In the genomic region with DNA sequence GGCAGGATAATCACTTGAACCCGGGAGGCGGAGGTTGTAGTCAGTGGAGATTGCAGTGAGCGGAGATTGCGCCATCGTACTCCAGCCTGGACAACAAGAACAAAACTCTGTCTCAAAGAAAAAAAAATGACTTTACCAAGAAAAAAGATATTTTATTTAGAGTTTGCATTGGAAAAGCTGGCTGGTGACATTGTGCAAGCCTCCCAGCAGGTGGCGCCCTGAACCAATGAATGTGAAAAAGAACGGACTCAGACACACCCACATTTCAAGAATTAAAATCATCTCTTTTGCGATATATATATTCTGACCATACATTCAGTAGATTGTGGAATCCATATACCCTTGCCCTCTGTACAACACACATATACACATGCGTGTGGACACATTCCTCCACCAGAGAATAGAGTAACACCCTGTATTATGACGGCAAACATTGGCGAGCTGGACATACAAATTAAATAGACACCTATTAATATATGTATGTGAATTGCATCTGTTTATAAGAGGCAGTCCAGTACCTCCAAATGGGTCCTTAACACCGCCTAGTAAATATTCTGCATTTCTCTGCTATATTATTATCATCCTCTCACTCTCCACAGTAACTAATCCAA, we compare ENCODE assay signal across 9 cellular contexts. TPM values are rescaled to one million over a fixed set of nuclear protein-coding genes. Genes with fewer than 3 reads are reported as not detected.
DNase-seq lines count a peak whose midpoint lies in the region; ATAC-seq and TF ChIP-seq lines count a peak whose summit lies in the region.
"Had no signal": no experiment of that assay in that cellular context is flagged by ENCODE, and none has a peak within 500 bp of the region (broad histone marks: within the 10 kb centered on the region; RNA-seq: fewer than 3 reads in every experiment).

No MANE protein-coding gene starts in this region.

- H3K36me3 Mint-ChIP-seq in endodermal cell (ENCODE audit: low read depth) (no peaks in the 10 kb centered on the region), mesothelial cell of epicardium (no peaks in the 10 kb centered on the region)

- no peak overlapping the region for H3K27ac ChIP-seq in endodermal cell (ENCODE audit: low read depth, low read length)

- H3K4me1 ChIP-seq in endodermal cell (ENCODE audit: control insufficient read depth, insufficient read depth, low read length) = no peaks in the 10 kb centered on the region

- no peaks in the 10 kb centered on the region for H3K36me3 ChIP-seq in BJ (ENCODE audit: control insufficient read depth, insufficient read depth, low read length)
- H3K36me3 ChIP-seq in endodermal cell (ENCODE audit: control insufficient read depth, insufficient read depth, low read length) = no peaks in the 10 kb centered on the region

- 66 to 75% methylated on average over 5 to 9 of the region's 12 CpGs for WGBS in endodermal cell (ENCODE audit: insufficient coverage in 1 of 2, insufficient read length in 1 of 2), 2 experiments

- H3K27me3 ChIP-seq in BJ (ENCODE audit: control insufficient read depth, insufficient read depth, low read length) (peaks cover 1% of the 10 kb centered on the region; the same call in 1 of the 2 replicates), endodermal cell (ENCODE audit: control insufficient read depth, insufficient read depth, low read length, poor library complexity, severe bottlenecking) (no peaks in the 10 kb centered on the region)

- CTCF ChIA-PET in BJ (lab: Yijun Ruan, JAX) = interaction anchor here (0.6 to 5.0 kb wide), 34 partner anchors 9 to 1219 kb away, joined by 3 to 44 read pairs (median 4); no protein-coding TSS in a partner anchor

- no peaks in the 10 kb centered on the region for H3K9me3 ChIP-seq in endodermal cell (ENCODE audit: control insufficient read depth, low read length)

- POLR2A ChIA-PET in BJ (lab: Charles Lee) = no interaction called here

- no peak overlapping the region for H3K9ac ChIP-seq in endodermal cell (ENCODE audit: extremely low read depth, low read length, poor library complexity, severe bottlenecking)

- H3K9me3 Mint-ChIP-seq in endodermal cell (no peaks in the 10 kb centered on the region), mesothelial cell of epicardium (no peaks in the 10 kb centered on the region)
- H3K9me3 Mint-ChIP-seq: IgD-negative memory B cell had no signal

- no peak overlapping the region for H3K27ac Mint-ChIP-seq in endodermal cell
- no peak overlapping the region for H3K27ac Mint-ChIP-seq in mesothelial cell of epicardium
- H3K27ac Mint-ChIP-seq: IgD-negative memory B cell had no signal

- H3K4me1 Mint-ChIP-seq in endodermal cell (no peaks in the 10 kb centered on the region), mesothelial cell of epicardium (no peaks in the 10 kb centered on the region)

- ATAC-seq in GM19328 (IDR thresholded peaks at IDR 0.05; ENCODE audit: unreplicated experiment) = no peak

- H3K4me3 Mint-ChIP-seq in endodermal cell = no peak overlapping the region
- H3K4me3 Mint-ChIP-seq in mesothelial cell of epicardium = no peak overlapping the region
- H3K4me3 Mint-ChIP-seq: IgD-negative memory B cell had no signal

- H3K27me3 Mint-ChIP-seq in endodermal cell (ENCODE audit: insufficient read depth) (no peaks in the 10 kb centered on the region), mesothelial cell of epicardium (ENCODE audit: low read depth) (peaks cover 2% of the 10 kb centered on the region)
- H3K27me3 Mint-ChIP-seq: IgD-negative memory B cell had no signal

- TF ChIP-seq CTCF in BJ (IDR thresholded peaks at IDR 0.05; ENCODE audit: insufficient read depth, low read depth, low read length) = peak; percentile 93
- peak; percentile 91 for TF ChIP-seq CTCF in endodermal cell (conservative IDR thresholded peaks at IDR 0.05)
- peak; percentile 85 for TF ChIP-seq CTCF in mesothelial cell of epicardium (IDR thresholded peaks at IDR 0.05; ENCODE audit: unreplicated experiment)

- no peak for DNase-seq in BJ (ENCODE audit: low read depth)
- peak; percentile 10 for DNase-seq in GOT3 (lab: John Stamatoyannopoulos, UW)
- DNase-seq in NCI-H82 (lab: John Stamatoyannopoulos, UW) = peak; percentile 79
- DNase-seq in activated CD8-positive, alpha-beta memory T cell treated with anti-CD3 and anti-CD28 coated beads for 1 hour (ENCODE audit: extremely low read depth in 1 of 2, low read depth in 1 of 2) = peak; percentile 14 to 55
- peak; percentile 85 for DNase-seq in endodermal cell
- peak; percentile 54 to 78 for DNase-seq in mesothelial cell of epicardium (ENCODE audit: low spot score in 2 of 2, unreplicated experiment in 2 of 2)
- peak; percentile 43 to 44 for DNase-seq in stimulated activated CD8-positive, alpha-beta memory T cell treated with anti-CD3 and anti-CD28 coated beads, Interleukin-4, amount 100 ng/mL, for 1 hour (ENCODE audit: low read depth in 2 of 2, low spot score in 1 of 2)

- H3K4me3 ChIP-seq in BJ (ENCODE audit: low read depth, low read length) (no peak overlapping the region), endodermal cell (ENCODE audit: low read length) (no peak overlapping the region)

RNA-seq across cellular contexts. Expression of a gene that starts 39.0 kb away (rescaled TPM):
- 0.07 TPM in 1 of 2 replicates, not detected in the other for polyA plus RNA-seq in BJ (2011; rRNA removed)
- 0.14 TPM in 1 of 2 replicates, not detected in the other for polyA minus RNA-seq in BJ (2011; rRNA and poly(A)+ RNA removed)
- total RNA-seq in endodermal cell (1 to 10 TPM; 2.4 to 4.0 TPM), mesothelial cell of epicardium (2.9 to 3.2 TPM (median 3.1 TPM) in 3 replicates)
- polyA plus RNA-seq in endodermal cell (2013, experiment 1 of 2) = 19.1 TPM
- 14.9 TPM for polyA plus RNA-seq in endodermal cell (2013, experiment 2 of 2)

RNA-seq across cellular contexts. Expression of a gene that starts 55.8 kb away (rescaled TPM):
- 0.11 TPM in 1 of 2 replicates, not detected in the other for polyA plus RNA-seq in BJ (2011; rRNA removed)
- not detected in 2 replicates for polyA minus RNA-seq in BJ (2011; rRNA and poly(A)+ RNA removed)
- 1 to 10 TPM; 2.0 to 4.2 TPM for total RNA-seq in endodermal cell
- 2.9 TPM for polyA plus RNA-seq in endodermal cell (2013, experiment 1 of 2)
- polyA plus RNA-seq in endodermal cell (2013, experiment 2 of 2) = 2.8 TPM
- total RNA-seq in mesothelial cell of epicardium = 0.27 to 0.96 TPM (median 0.61 TPM) in 3 replicates
